ENCODE assay signal across 7 cellular contexts in the genomic region with DNA sequence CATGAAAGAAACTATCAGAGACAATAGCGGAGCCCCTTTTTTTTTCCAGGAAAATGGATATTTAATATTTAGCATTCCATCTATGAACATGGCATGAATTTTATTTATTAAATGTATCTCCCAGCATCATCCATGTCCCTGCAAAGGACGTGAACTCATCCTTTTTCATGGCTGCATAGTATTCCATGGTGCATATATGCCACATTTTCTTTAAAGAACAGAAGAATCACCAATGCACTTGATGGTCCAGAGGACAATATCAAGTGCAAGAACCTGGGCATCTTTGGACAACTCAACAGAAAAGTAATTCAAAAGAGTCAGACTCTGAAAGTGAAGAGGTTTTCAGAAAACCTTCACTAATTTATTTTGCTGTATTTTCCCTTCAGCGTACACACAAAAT.
"Had no signal": no experiment of that assay in that cellular context is flagged by ENCODE, and none has a peak within 500 bp of the region (broad histone marks: within the 10 kb centered on the region; RNA-seq: fewer than 3 reads in every experiment).

No MANE protein-coding gene starts in this region.

- FAIRE-seq: HepG2, HTR-8/SVneo had no signal

- H3K9ac ChIP-seq: KMS-11 had no signal

- H3K27ac ChIP-seq: HL-60, KMS-11 had no signal

- DNase-seq: IMR-90, KBM-7, KG1 had no signal

- H3K4me2 ChIP-seq: KMS-11 had no signal

- ATAC-seq: HepG2 had no signal
